Comparison of ENCODE assay signal across 1 cellular context in genomic region chr1:241638091-241638682, GRCh38.
TF ChIP-seq lines count a peak whose summit lies in the region.

No MANE protein-coding gene starts in this region.

TF ChIP-seq in GM12878, 131 proteins besides CTCF, POLR2A, EP300 and RAD21:
- TF ChIP-seq NFIC (IDR thresholded peaks at IDR 0.05; ENCODE audit: low read depth, low read length) (no peak), STAT1 (conservative IDR thresholded peaks at IDR 0.05) (no peak), MEF2A (IDR thresholded peaks at IDR 0.05; ENCODE audit: insufficient read depth, low read depth, low read length) (no peak), RBBP5 (conservative IDR thresholded peaks at IDR 0.05) (no peak), YBX1 (IDR thresholded peaks at IDR 0.05) (no peak), HDGF (IDR thresholded peaks at IDR 0.05) (no peak), ZNF217 (IDR thresholded peaks at IDR 0.05) (no peak), RFX5 (IDR thresholded peaks at IDR 0.05; ENCODE audit: low read depth, low read length) (no peak), ZSCAN29 (IDR thresholded peaks at IDR 0.05) (no peak), HSF1 (IDR thresholded peaks at IDR 0.05; ENCODE audit: low read depth, low read length) (no peak)
- TF ChIP-seq, protein P1, sequence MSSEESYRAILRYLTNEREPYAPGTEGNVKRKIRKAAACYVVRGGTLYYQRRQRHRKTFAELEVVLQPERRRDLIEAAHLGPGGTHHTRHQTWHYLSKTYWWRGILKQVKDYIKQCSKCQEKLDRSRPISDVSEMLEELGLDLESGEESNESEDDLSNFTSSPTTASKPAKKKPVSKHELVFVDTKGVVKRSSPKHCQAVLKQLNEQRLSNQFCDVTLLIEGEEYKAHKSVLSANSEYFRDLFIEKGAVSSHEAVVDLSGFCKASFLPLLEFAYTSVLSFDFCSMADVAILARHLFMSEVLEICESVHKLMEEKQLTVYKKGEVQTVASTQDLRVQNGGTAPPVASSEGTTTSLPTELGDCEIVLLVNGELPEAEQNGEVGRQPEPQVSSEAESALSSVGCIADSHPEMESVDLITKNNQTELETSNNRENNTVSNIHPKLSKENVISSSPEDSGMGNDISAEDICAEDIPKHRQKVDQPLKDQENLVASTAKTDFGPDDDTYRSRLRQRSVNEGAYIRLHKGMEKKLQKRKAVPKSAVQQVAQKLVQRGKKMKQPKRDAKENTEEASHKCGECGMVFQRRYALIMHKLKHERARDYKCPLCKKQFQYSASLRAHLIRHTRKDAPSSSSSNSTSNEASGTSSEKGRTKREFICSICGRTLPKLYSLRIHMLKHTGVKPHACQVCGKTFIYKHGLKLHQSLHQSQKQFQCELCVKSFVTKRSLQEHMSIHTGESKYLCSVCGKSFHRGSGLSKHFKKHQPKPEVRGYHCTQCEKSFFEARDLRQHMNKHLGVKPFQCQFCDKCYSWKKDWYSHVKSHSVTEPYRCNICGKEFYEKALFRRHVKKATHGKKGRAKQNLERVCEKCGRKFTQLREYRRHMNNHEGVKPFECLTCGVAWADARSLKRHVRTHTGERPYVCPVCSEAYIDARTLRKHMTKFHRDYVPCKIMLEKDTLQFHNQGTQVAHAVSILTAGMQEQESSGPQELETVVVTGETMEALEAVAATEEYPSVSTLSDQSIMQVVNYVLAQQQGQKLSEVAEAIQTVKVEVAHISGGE (CRISPR knock-in tag; IDR thresholded peaks at IDR 0.05), result no peak
